Comparison of ENCODE assay signal across 18 cellular contexts in the genomic region with DNA sequence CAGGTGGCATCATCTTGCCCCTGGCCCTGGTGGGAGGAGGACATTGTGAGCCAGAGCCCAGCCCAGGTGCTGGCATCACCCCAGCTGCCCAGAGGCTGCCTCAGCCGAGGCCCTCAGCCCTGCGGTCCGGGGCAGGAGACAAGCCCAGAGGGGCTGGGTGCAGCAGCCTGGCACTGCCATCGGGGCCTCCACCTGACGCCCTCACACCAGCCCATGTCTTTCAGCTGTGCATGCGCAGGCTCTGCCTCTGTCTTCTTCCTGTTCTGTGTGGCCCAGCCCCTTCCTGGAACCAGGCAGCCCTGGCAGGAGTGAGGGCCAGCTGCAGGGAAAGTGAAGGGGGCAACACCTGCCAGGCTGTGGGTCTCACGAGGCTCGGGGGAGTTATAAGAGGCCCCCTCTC. TPM values are rescaled to one million over a fixed set of nuclear protein-coding genes. Genes with fewer than 3 reads are reported as not detected.
A peak's percentile ranks its signal among the peaks of the same experiment; 100 is the strongest.
DNase-seq lines count a peak whose midpoint lies in the region; ATAC-seq lines count a peak whose summit lies in the region.
"Had no signal": no experiment of that assay in that cellular context is flagged by ENCODE, and none has a peak within 500 bp of the region (broad histone marks: within the 10 kb centered on the region; RNA-seq: fewer than 3 reads in every experiment).

No MANE protein-coding gene starts in this region.

- H4K20me1 ChIP-seq in BLaER1 treated with 17β-estradiol and CSF1 and Interleukin-3, amounts not matched to agents 10 nM and 100 nM = peaks cover 0 to 61% (median 27%) of the 10 kb centered on the region in 11 experiments; a peak in 15 of 22 replicates

- peaks cover 41% of the 10 kb centered on the region for H3K4me1 Mint-ChIP-seq in activated CD4-positive, alpha-beta T cell treated with anti-CD3 and anti-CD28 coated beads, Interleukin-2, amount 10 ng/mL, durations not matched to agents 24 days and 14 days
- H3K4me1 Mint-ChIP-seq in stimulated activated effector memory CD8-positive, alpha-beta T cell treated with anti-CD3 and anti-CD28 coated beads, Interleukin-12 subunit alpha, Interleukin-12 subunit beta, amount 100 ng/mL, for 72 hours = peaks cover 34% of the 10 kb centered on the region

- peak overlapping the region; percentile 13 to 78 (median 57); a peak in 21 of 22 replicates for H3K27ac ChIP-seq in BLaER1 treated with 17β-estradiol and CSF1 and Interleukin-3, amounts not matched to agents 10 nM and 100 nM
- H3K27ac ChIP-seq in duodenal mucosa (ENCODE audit: low read depth, low read length) = peak overlapping the region; percentile 10
- H3K27ac ChIP-seq: breast epithelium, prostate gland, thyroid gland had no signal

- ATAC-seq in stimulated activated effector memory CD8-positive, alpha-beta T cell treated with anti-CD3 and anti-CD28 coated beads, Interleukin-12 subunit alpha, Interleukin-12 subunit beta, amount 100 ng/mL, for 72 hours = no peak
- ATAC-seq: WTC11 had no signal

- H3K36me3 Mint-ChIP-seq in activated CD4-positive, alpha-beta T cell treated with anti-CD3 and anti-CD28 coated beads, Interleukin-2, amount 10 ng/mL, durations not matched to agents 24 days and 14 days (ENCODE audit: low read depth) = peaks cover 34% of the 10 kb centered on the region
- peaks cover 48% of the 10 kb centered on the region for H3K36me3 Mint-ChIP-seq in stimulated activated effector memory CD8-positive, alpha-beta T cell treated with anti-CD3 and anti-CD28 coated beads, Interleukin-12 subunit alpha, Interleukin-12 subunit beta, amount 100 ng/mL, for 72 hours

- peaks cover 62 to 78% (median 72%) of the 10 kb centered on the region in 10 experiments for H3K4me1 ChIP-seq in BLaER1 treated with 17β-estradiol and CSF1 and Interleukin-3, amounts not matched to agents 10 nM and 100 nM
- peaks cover 23 to 41% of the 10 kb centered on the region in 2 donors for H3K4me1 ChIP-seq in duodenal mucosa (ENCODE audit: control insufficient read depth in 1 of 2, insufficient read depth in 2 of 2, low read length in 2 of 2)
- H3K4me1 ChIP-seq: breast epithelium, prostate gland, thyroid gland had no signal

- H3K27ac Mint-ChIP-seq in activated CD4-positive, alpha-beta T cell treated with anti-CD3 and anti-CD28 coated beads, Interleukin-2, amount 10 ng/mL, durations not matched to agents 24 days and 14 days = no peak overlapping the region
- H3K27ac Mint-ChIP-seq in stimulated activated effector memory CD8-positive, alpha-beta T cell treated with anti-CD3 and anti-CD28 coated beads, Interleukin-12 subunit alpha, Interleukin-12 subunit beta, amount 100 ng/mL, for 72 hours = no peak overlapping the region
- H3K27ac Mint-ChIP-seq: dendritic cell treated with granulocyte-macrophage colony-stimulating factor and Interleukin-4, amounts not matched to agents 40 ng/mL and 50 ng/mL, for 4 days; WTC11 had no signal

- no peaks in the 10 kb centered on the region for H3K27me3 ChIP-seq in BLaER1 treated with 17β-estradiol and CSF1 and Interleukin-3, amounts not matched to agents 10 nM and 100 nM
- no peaks in the 10 kb centered on the region for H3K27me3 ChIP-seq in duodenal mucosa (ENCODE audit: control insufficient read depth in 1 of 2, insufficient read depth in 2 of 2, low read length in 2 of 2)
- H3K27me3 ChIP-seq: breast epithelium, thyroid gland had no signal

- H3K4me2 ChIP-seq in BLaER1 treated with 17β-estradiol and CSF1 and Interleukin-3, amounts not matched to agents 10 nM and 100 nM = peak overlapping the region; percentile 72 to 97 (median 90)

- no peaks in the 10 kb centered on the region for H3K27me3 Mint-ChIP-seq in activated CD4-positive, alpha-beta T cell treated with anti-CD3 and anti-CD28 coated beads, Interleukin-2, amount 10 ng/mL, durations not matched to agents 24 days and 14 days

- intact Hi-C loops in activated CD4-positive, alpha-beta T cell treated with anti-CD3 and anti-CD28 coated beads, Interleukin-2, amount 10 ng/mL, durations not matched to agents 24 days and 14 days (cut with micrococcal nuclease) = no loop called here

- H3K9me3 Mint-ChIP-seq in activated CD4-positive, alpha-beta T cell treated with anti-CD3 and anti-CD28 coated beads, Interleukin-2, amount 10 ng/mL, durations not matched to agents 24 days and 14 days = no peaks in the 10 kb centered on the region
- no peaks in the 10 kb centered on the region for H3K9me3 Mint-ChIP-seq in stimulated activated effector memory CD8-positive, alpha-beta T cell treated with anti-CD3 and anti-CD28 coated beads, Interleukin-12 subunit alpha, Interleukin-12 subunit beta, amount 100 ng/mL, for 72 hours
- H3K9me3 Mint-ChIP-seq: dendritic cell treated with granulocyte-macrophage colony-stimulating factor and Interleukin-4, amounts not matched to agents 40 ng/mL and 50 ng/mL, for 4 days; WTC11 had no signal

- peaks cover 45 to 69% (median 59%) of the 10 kb centered on the region in 11 experiments for H3K36me3 ChIP-seq in BLaER1 treated with 17β-estradiol and CSF1 and Interleukin-3, amounts not matched to agents 10 nM and 100 nM
- peaks cover 35 to 55% of the 10 kb centered on the region in 2 donors for H3K36me3 ChIP-seq in duodenal mucosa (ENCODE audit: control insufficient read depth in 1 of 2, insufficient read depth in 2 of 2, low read length in 2 of 2)
- H3K36me3 ChIP-seq: breast epithelium had no signal

- H3K9me3 ChIP-seq in BLaER1 treated with 17β-estradiol and CSF1 and Interleukin-3, amounts not matched to agents 10 nM and 100 nM (replicated peaks in 1 of 11) = no peaks in the 10 kb centered on the region
- H3K9me3 ChIP-seq in duodenal mucosa (ENCODE audit: control insufficient read depth in 1 of 2, low read length in 2 of 2) = no peaks in the 10 kb centered on the region
- H3K9me3 ChIP-seq: breast epithelium, prostate gland, thyroid gland had no signal

- H3K9ac ChIP-seq in BLaER1 treated with 17β-estradiol and CSF1 and Interleukin-3, amounts not matched to agents 10 nM and 100 nM = peak overlapping the region in 10 of 11 experiments; percentile 6 to 66 (median 46); a peak in 17 of 22 replicates
- H3K9ac ChIP-seq in duodenal mucosa (ENCODE audit: low read depth in 1 of 2, low read length in 2 of 2) = no peak overlapping the region

- peak; percentile 79 for DNase-seq in activated CD4-positive, alpha-beta T cell treated with anti-CD3 and anti-CD28 coated beads, Interleukin-2, amount 10 ng/mL, durations not matched to agents 24 days and 14 days
- DNase-seq in activated CD4-positive, alpha-beta T cell treated with anti-CD3 and anti-CD28 coated beads for 1 hour = no peak
- DNase-seq in Jurkat, Clone E6-1 (ENCODE audit: low read depth, low spot score) = peak; percentile 39
- DNase-seq in stimulated activated effector memory CD8-positive, alpha-beta T cell treated with anti-CD3 and anti-CD28 coated beads, Interleukin-12 subunit alpha, Interleukin-12 subunit beta, amount 100 ng/mL, for 72 hours (ENCODE audit: low spot score in 2 of 2) = no peak
- DNase-seq in GDM1 (lab: John Stamatoyannopoulos, UW) = no peak
- DNase-seq in EL = no peak
- DNase-seq: DMS53, foreskin melanocyte, NCI-H1930, NCI-H510A, thyroid gland had no signal

- no peak overlapping the region for H3K4me3 Mint-ChIP-seq in activated CD4-positive, alpha-beta T cell treated with anti-CD3 and anti-CD28 coated beads, Interleukin-2, amount 10 ng/mL, durations not matched to agents 24 days and 14 days
- H3K4me3 Mint-ChIP-seq in stimulated activated effector memory CD8-positive, alpha-beta T cell treated with anti-CD3 and anti-CD28 coated beads, Interleukin-12 subunit alpha, Interleukin-12 subunit beta, amount 100 ng/mL, for 72 hours = no peak overlapping the region
- H3K4me3 Mint-ChIP-seq: dendritic cell treated with granulocyte-macrophage colony-stimulating factor and Interleukin-4, amounts not matched to agents 40 ng/mL and 50 ng/mL, for 4 days; WTC11 had no signal

- H3K4me3 ChIP-seq in BLaER1 treated with 17β-estradiol and CSF1 and Interleukin-3, amounts not matched to agents 10 nM and 100 nM = peak overlapping the region in 2 of 10 experiments; percentile 26 to 49; a peak in 3 of 20 replicates
- H3K4me3 ChIP-seq in Jurkat, Clone E6-1 (ENCODE audit: low read length) = no peak overlapping the region
- no peak overlapping the region for H3K4me3 ChIP-seq in duodenal mucosa (ENCODE audit: low read depth in 1 of 2, low read length in 2 of 2)
- H3K4me3 ChIP-seq: breast epithelium, prostate gland, skin epidermis, thyroid gland had no signal

RNA-seq across cellular contexts. Expression of gene CEL, which starts 4.8 kb away (rescaled TPM):
- 1.8 and 2.0 TPM in 2 replicates for total RNA-seq in activated CD4-positive, alpha-beta T cell treated with anti-CD3 and anti-CD28 coated beads, Interleukin-2, amount 10 ng/mL, durations not matched to agents 24 days and 14 days
- polyA plus RNA-seq in Jurkat, Clone E6-1 (2012; ENCODE audit: insufficient read depth, insufficient read length) = 1.9 TPM

RNA-seq across cellular contexts. Expression of gene GTF3C5, which starts 26.2 kb away (rescaled TPM):
- 85.4 and 92.3 TPM in 2 replicates for total RNA-seq in activated CD4-positive, alpha-beta T cell treated with anti-CD3 and anti-CD28 coated beads, Interleukin-2, amount 10 ng/mL, durations not matched to agents 24 days and 14 days
- 79.8 TPM for polyA plus RNA-seq in Jurkat, Clone E6-1 (2012; ENCODE audit: insufficient read depth, insufficient read length)

Comparison
In these comparisons a context has a peak if more than half of its experiments do, and no peak if none do; other contexts are left out.
1. DNase-seq: peak in activated CD4-positive, alpha-beta T cell treated with anti-CD3 and anti-CD28 coated beads, Interleukin-2, amount 10 ng/mL, durations not matched to agents 24 days and 14 days (single experiment) and Jurkat, Clone E6-1 (single experiment); none in activated CD4-positive, alpha-beta T cell treated with anti-CD3 and anti-CD28 coated beads for 1 hour (single experiment), stimulated activated effector memory CD8-positive, alpha-beta T cell treated with anti-CD3 and anti-CD28 coated beads, Interleukin-12 subunit alpha, Interleukin-12 subunit beta, amount 100 ng/mL, for 72 hours (0 of 2), GDM1 (single experiment) and EL (single experiment).
2. H3K9ac ChIP-seq: peak in BLaER1 treated with 17β-estradiol and CSF1 and Interleukin-3, amounts not matched to agents 10 nM and 100 nM (10 of 11); none in duodenal mucosa (0 of 2).